26 cellular contexts compared by ENCODE assay signal in the genomic region with DNA sequence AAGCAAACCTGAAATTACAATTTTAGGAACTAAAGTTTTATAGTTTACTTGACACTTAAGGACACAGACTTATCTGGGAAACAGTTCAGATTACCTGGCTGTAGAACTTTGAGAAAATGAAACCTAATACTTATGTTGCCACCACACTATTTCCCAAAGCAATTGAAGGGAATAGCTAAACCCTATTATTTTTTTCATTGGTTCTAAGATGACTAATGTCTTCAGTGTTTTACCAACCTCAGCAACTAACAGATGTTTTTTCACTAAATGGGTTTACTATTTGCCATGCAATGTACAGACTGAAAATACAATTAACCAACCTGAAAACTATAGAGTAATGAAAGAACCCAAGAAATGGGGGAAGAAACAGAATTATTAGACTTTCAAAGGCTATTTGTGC.
"Had no signal": no experiment of that assay in that cellular context is flagged by ENCODE, and none has a peak within 500 bp of the region (broad histone marks: within the 10 kb centered on the region; RNA-seq: fewer than 3 reads in every experiment).

No MANE protein-coding gene starts in this region.

- H3K4me1 Mint-ChIP-seq: activated naive CD4-positive, alpha-beta T cell treated with anti-CD3 and anti-CD28 coated beads, Interleukin-2, amount 50 U/mL, for 24 hours; brain; memory B cell; nephron had no signal

- H3K4me1 ChIP-seq: esophagus squamous epithelium, gastrocnemius medialis, psoas muscle, right atrium auricular region had no signal

- H3K9me3 ChIP-seq: esophagus squamous epithelium, gastrocnemius medialis, neutrophil, ovary, psoas muscle, right atrium auricular region, thyroid gland had no signal

- H3K36me3 Mint-ChIP-seq: activated naive CD4-positive, alpha-beta T cell treated with anti-CD3 and anti-CD28 coated beads, Interleukin-2, amount 50 U/mL, for 24 hours; brain; memory B cell had no signal

- H3K4me3 Mint-ChIP-seq: activated CD8-positive, alpha-beta T cell treated with anti-CD3 and anti-CD28 coated beads, Interleukin-2, amount 10 ng/mL, durations not matched to agents 7 days and 5 days; activated naive CD4-positive, alpha-beta T cell treated with anti-CD3 and anti-CD28 coated beads, Interleukin-2, amount 50 U/mL, for 24 hours; brain; memory B cell; nephron; stimulated activated naive CD8-positive, alpha-beta T cell treated with anti-CD3 and anti-CD28 coated beads, Interleukin-15, Interleukin-2, amounts not matched to agents 100 ng/mL and 50 ng/mL, for 24 hours had no signal

- H3K27ac ChIP-seq: esophagus squamous epithelium, gastrocnemius medialis, neutrophil, ovary, psoas muscle, right atrium auricular region had no signal

- H3K27ac Mint-ChIP-seq: activated CD8-positive, alpha-beta T cell treated with anti-CD3 and anti-CD28 coated beads, Interleukin-2, amount 10 ng/mL, durations not matched to agents 7 days and 5 days; activated naive CD4-positive, alpha-beta T cell treated with anti-CD3 and anti-CD28 coated beads, Interleukin-2, amount 50 U/mL, for 24 hours; brain; memory B cell; nephron; stimulated activated naive CD8-positive, alpha-beta T cell treated with anti-CD3 and anti-CD28 coated beads, Interleukin-15, Interleukin-2, amounts not matched to agents 100 ng/mL and 50 ng/mL, for 24 hours had no signal

- DNase-seq: activated CD4-positive, alpha-beta T cell treated with anti-CD3 and anti-CD28 coated beads for 1 hour; activated CD4-positive, alpha-beta T cell treated with anti-CD3 and anti-CD28 coated beads, Interleukin-2, amount 50 U/mL, for 1 hour; activated CD8-positive, alpha-beta T cell treated with anti-CD3 and anti-CD28 coated beads, Interleukin-2, amount 10 ng/mL, durations not matched to agents 7 days and 5 days; activated gamma-delta T cell treated with Interleukin-2 at 50 U/mL for 16 hours; aorta; central memory CD4-positive, alpha-beta T cell; effector memory CD4-positive, alpha-beta T cell; esophagus squamous epithelium; gastrocnemius medialis; head of caudate nucleus; hypothalamus; islet precursor cell; left cardiac atrium; ovary; psoas muscle; stimulated activated CD4-positive, alpha-beta T cell treated with anti-CD3 and anti-CD28 coated beads, Interleukin-12 subunit alpha, Interleukin-12 subunit beta, amount 100 ng/mL, for 4 hours; substantia nigra; T-helper 9 cell; thyroid gland had no signal

- H3K4me3 ChIP-seq: esophagus squamous epithelium, gastrocnemius medialis, ovary, psoas muscle, right atrium auricular region, thyroid gland had no signal

- H3K27me3 Mint-ChIP-seq: activated naive CD4-positive, alpha-beta T cell treated with anti-CD3 and anti-CD28 coated beads, Interleukin-2, amount 50 U/mL, for 24 hours; memory B cell; stimulated activated naive CD8-positive, alpha-beta T cell treated with anti-CD3 and anti-CD28 coated beads, Interleukin-15, Interleukin-2, amounts not matched to agents 100 ng/mL and 50 ng/mL, for 24 hours had no signal

- H3K27me3 ChIP-seq: esophagus squamous epithelium, gastrocnemius medialis, neutrophil, ovary, right atrium auricular region, thyroid gland had no signal

- ATAC-seq: activated CD8-positive, alpha-beta T cell treated with anti-CD3 and anti-CD28 coated beads, Interleukin-2, amount 10 ng/mL, durations not matched to agents 7 days and 5 days; gastrocnemius medialis; left cardiac atrium; psoas muscle had no signal

- H3K36me3 ChIP-seq: esophagus squamous epithelium, gastrocnemius medialis, neutrophil, ovary, right atrium auricular region, thyroid gland had no signal
